11 cellular contexts compared by ENCODE assay signal in the genomic region with DNA sequence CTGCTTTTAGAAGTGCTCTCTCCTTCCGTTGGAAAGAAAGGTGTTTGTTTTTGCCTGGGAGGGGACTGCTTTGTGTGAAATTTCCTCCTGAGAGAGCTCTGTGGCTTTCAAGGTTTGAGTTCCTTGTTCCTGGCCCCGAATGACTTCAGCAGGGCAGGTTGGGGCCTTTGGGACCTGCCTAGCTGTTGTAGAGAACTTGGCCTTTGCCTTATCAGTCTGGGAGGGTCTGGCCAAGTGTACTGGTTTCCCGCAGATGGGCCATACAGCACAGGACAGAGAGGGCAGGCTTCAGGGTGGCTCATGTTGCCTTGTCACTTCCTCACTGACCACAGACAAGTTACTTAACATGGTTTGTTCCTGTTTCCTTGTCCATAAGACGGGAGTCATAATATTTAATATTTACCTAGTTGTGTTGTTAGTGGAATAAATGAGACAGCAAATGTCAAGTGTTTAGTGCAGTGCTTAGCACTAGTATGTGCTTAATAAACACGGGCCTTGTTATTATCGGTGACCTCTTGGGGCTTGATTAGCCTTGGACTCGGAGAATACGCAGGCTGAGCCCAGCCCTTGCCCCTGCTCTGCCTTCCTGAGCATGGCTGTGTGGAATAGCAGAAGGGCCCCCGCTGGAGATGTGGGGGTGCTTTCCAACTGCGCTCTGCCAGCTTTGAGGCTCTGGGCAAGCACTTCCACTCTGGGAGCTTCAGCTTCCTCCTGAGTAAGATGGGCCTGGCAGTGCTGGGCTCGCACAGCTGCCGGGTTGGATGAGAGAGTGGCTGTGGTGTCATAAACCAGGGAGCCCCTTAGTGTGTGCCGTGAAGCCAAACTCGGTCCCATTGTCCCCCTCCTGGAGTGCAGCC. TPM values are rescaled to one million over a fixed set of nuclear protein-coding genes. Genes with fewer than 3 reads are reported as not detected.
DNase-seq lines count a peak whose midpoint lies in the region; ATAC-seq and TF ChIP-seq lines count a peak whose summit lies in the region.
"Had no signal": no experiment of that assay in that cellular context is flagged by ENCODE, and none has a peak within 500 bp of the region (broad histone marks: within the 10 kb centered on the region; RNA-seq: fewer than 3 reads in every experiment).

No MANE protein-coding gene starts in this region.

- ATAC-seq in left lobe of liver: peak; percentile 37
- no peak for ATAC-seq in HG02981 (IDR thresholded peaks at IDR 0.05; ENCODE audit: unreplicated experiment)
- no peak for ATAC-seq in HG02642 (IDR thresholded peaks at IDR 0.05; ENCODE audit: poor library complexity, unreplicated experiment)

- intact Hi-C loops in stomach (cut with DNase I; ENCODE audit: low total_unique reads): no loop called here

- TF ChIP-seq POLR2A in stomach (IDR thresholded peaks at IDR 0.05): peak in 1 of 4 donors; percentile 50

- 39 to 51% (median 50%) methylated on average over 14 of the region's 14 CpGs for WGBS in adipose tissue, 3 donors
- WGBS in stomach, 5 donors: 29 to 48% (median 41%) methylated on average over 11 to 14 of the region's 14 CpGs

- TF ChIP-seq CTCF in stomach (IDR thresholded peaks at IDR 0.05): no peak

- no peak overlapping the region for H3K4me3 ChIP-seq in stomach

- H3K36me3 ChIP-seq in stomach: peaks cover 36 to 95% (median 77%) of the 10 kb centered on the region in 4 donors

- no peaks in the 10 kb centered on the region for H3K27me3 ChIP-seq in stomach

- no peak for TF ChIP-seq EP300 in stomach (IDR thresholded peaks at IDR 0.05)

- H3K27ac ChIP-seq in adipose tissue (ENCODE audit: low read depth, low read length) (peak overlapping the region; percentile 75), stomach (peak overlapping the region; percentile 88 to 97 (median 91))

- H3K4me1 ChIP-seq in stomach: peaks cover 55 to 78% (median 68%) of the 10 kb centered on the region in 4 donors

- no peaks in the 10 kb centered on the region for H3K9me3 ChIP-seq in stomach

- peak; percentile 39 for DNase-seq in DMS53 (lab: John Stamatoyannopoulos, UW)
- no peak for DNase-seq in DMS53 treated with DMSO at 0.1 percent for 48 hours (lab: John Stamatoyannopoulos, UW; ENCODE audit: unreplicated experiment)
- DNase-seq in left lobe of liver (ENCODE audit: low spot score): no peak
- DNase-seq in stomach: peak; percentile 82
- no peak for DNase-seq in HCEC 1CT
- DNase-seq: NCI-H510A treated with DMSO at 0.1 percent for 48 hours; stimulated activated CD4-positive, alpha-beta T cell treated with anti-CD3 and anti-CD28 coated beads, Interleukin-2, amount 100 ng/mL, for 24 hours had no signal

RNA-seq across cellular contexts. Expression of a gene that starts 6.6 kb away (rescaled TPM):
- polyA plus RNA-seq in adipose tissue (100 to 1,000 TPM in 1 of 3 donors, 10 to 100 TPM in 1, 1 to 10 TPM in 1; 1.3 to 159 (median 11.2) TPM), stomach (100 to 1,000 TPM in 2 of 3 donors, 10 to 100 TPM in 1; 39.3 to 151 (median 115) TPM)
- total RNA-seq in left lobe of liver (14.5 TPM), stomach (100 to 1,000 TPM in 2 of 5 donors, 10 to 100 TPM in 2, 1 to 10 TPM in 1; 5.8 to 176 (median 70.5) TPM)
- total RNA-seq: frontal cortex had no signal

RNA-seq across cellular contexts. Expression of a gene that starts 11.5 kb away (rescaled TPM):
- polyA plus RNA-seq in adipose tissue: 10 to 100 TPM; 37.6 to 41.5 (median 39.9) TPM
- 27.0 TPM for total RNA-seq in left lobe of liver
- 100 to 1,000 TPM in 1 of 5 donors, 10 to 100 TPM in 4; 38.8 to 114 (median 64.9) TPM for total RNA-seq in stomach
- polyA plus RNA-seq in stomach: 10 to 100 TPM; 45.0 to 51.4 (median 45.8) TPM

RNA-seq across cellular contexts. Expression of a gene that starts 20.8 kb away (rescaled TPM):
- polyA plus RNA-seq in adipose tissue (10 to 100 TPM; 31.4 to 79.6 (median 45.4) TPM), stomach (10 to 100 TPM; 27.4 to 40.9 (median 34.0) TPM)
- total RNA-seq in left lobe of liver (42.7 TPM), stomach (100 to 1,000 TPM in 1 of 5 donors, 10 to 100 TPM in 4; 11.0 to 197 (median 58.3) TPM)

RNA-seq across cellular contexts. Expression of a gene that starts 20.9 kb away (rescaled TPM):
- polyA plus RNA-seq in adipose tissue: 1 to 10 TPM; 2.4 to 3.8 (median 3.4) TPM
- total RNA-seq in left lobe of liver: 1.5 TPM
- 10 to 100 TPM in 1 of 5 donors, 1 to 10 TPM in 1, under 1 TPM in 1, not detected in 2; 0.87 to 26.3 (median 2.6) TPM for total RNA-seq in stomach
- polyA plus RNA-seq in stomach: 1 to 10 TPM; 2.1 to 4.0 (median 2.9) TPM

RNA-seq across cellular contexts. Expression of a gene that starts 34.3 kb away (rescaled TPM):
- polyA plus RNA-seq in adipose tissue (100 to 1,000 TPM; 106 to 132 (median 113) TPM), stomach (10 to 100 TPM; 53.2 to 90.8 (median 62.9) TPM)
- total RNA-seq in left lobe of liver (101 TPM), stomach (100 to 1,000 TPM in 1 of 5 donors, 10 to 100 TPM in 4; 20.1 to 191 (median 35.0) TPM)

Comparison
In these comparisons a context has a peak if more than half of its experiments do, and no peak if none do; other contexts are left out.
1. DNase-seq: peak in DMS53 (single experiment) and stomach (single experiment); none in DMS53 treated with DMSO at 0.1 percent for 48 hours (single experiment), left lobe of liver (single experiment) and HCEC 1CT (single experiment).